Comparison of ENCODE assay signal across 17 cellular contexts in genomic region chr17:61334673-61335072, GRCh38.
"Had no signal": no experiment of that assay in that cellular context is flagged by ENCODE, and none has a peak within 500 bp of the region (broad histone marks: within the 10 kb centered on the region; RNA-seq: fewer than 3 reads in every experiment).

No MANE protein-coding gene starts in this region.

- H3K4me1 Mint-ChIP-seq: activated naive CD8-positive, alpha-beta T cell treated with anti-CD3 and anti-CD28 coated beads for 36 hours; stimulated activated effector memory CD8-positive, alpha-beta T cell treated with anti-CD3 and anti-CD28 coated beads, Interleukin-12 subunit alpha, Interleukin-12 subunit beta, amount 100 ng/mL, for 72 hours had no signal

- H3K9me3 Mint-ChIP-seq: activated naive CD8-positive, alpha-beta T cell treated with anti-CD3 and anti-CD28 coated beads for 36 hours; activated T-helper 1 cell treated with anti-CD3 and anti-CD28 coated beads, Interleukin-12 subunit alpha, Interleukin-12 subunit beta, Interleukin-2, Interleukin-4 antibody, amounts not matched to agents 30 ng/mL and 10 ng/mL and 1 ng/mL, durations not matched to agents 14 hours and 24 hours and 36 hours; effector memory CD8-positive, alpha-beta T cell; mesothelial cell of epicardium; stimulated activated effector memory CD8-positive, alpha-beta T cell treated with anti-CD3 and anti-CD28 coated beads, Interleukin-12 subunit alpha, Interleukin-12 subunit beta, amount 100 ng/mL, for 72 hours had no signal

- H3K4me3 Mint-ChIP-seq: activated naive CD8-positive, alpha-beta T cell treated with anti-CD3 and anti-CD28 coated beads for 36 hours; activated T-helper 1 cell treated with anti-CD3 and anti-CD28 coated beads, Interleukin-12 subunit alpha, Interleukin-12 subunit beta, Interleukin-2, Interleukin-4 antibody, amounts not matched to agents 30 ng/mL and 10 ng/mL and 1 ng/mL, durations not matched to agents 14 hours and 24 hours and 36 hours; effector memory CD8-positive, alpha-beta T cell; mesothelial cell of epicardium; stimulated activated effector memory CD8-positive, alpha-beta T cell treated with anti-CD3 and anti-CD28 coated beads, Interleukin-12 subunit alpha, Interleukin-12 subunit beta, amount 100 ng/mL, for 72 hours had no signal

- DNase-seq: activated CD4-positive, alpha-beta T cell treated with anti-CD3 and anti-CD28 coated beads, Interleukin-2, amount 50 U/mL, for 4 hours; activated naive CD8-positive, alpha-beta T cell treated with anti-CD3 and anti-CD28 coated beads for 36 hours; body of pancreas; caudate nucleus; effector memory CD8-positive, alpha-beta T cell; esophagus squamous epithelium; hippocampal formation; left cardiac atrium; lower lobe of right lung; small intestine; stimulated activated CD4-positive, alpha-beta T cell treated with anti-CD3 and anti-CD28 coated beads, Interleukin-4, amount 100 ng/mL, for 24 hours; stomach had no signal

- H3K36me3 Mint-ChIP-seq: activated naive CD8-positive, alpha-beta T cell treated with anti-CD3 and anti-CD28 coated beads for 36 hours; mesothelial cell of epicardium; stimulated activated effector memory CD8-positive, alpha-beta T cell treated with anti-CD3 and anti-CD28 coated beads, Interleukin-12 subunit alpha, Interleukin-12 subunit beta, amount 100 ng/mL, for 72 hours had no signal

- H3K27ac ChIP-seq: body of pancreas, thoracic aorta had no signal

- H3K27ac Mint-ChIP-seq: activated naive CD8-positive, alpha-beta T cell treated with anti-CD3 and anti-CD28 coated beads for 36 hours; activated T-helper 1 cell treated with anti-CD3 and anti-CD28 coated beads, Interleukin-12 subunit alpha, Interleukin-12 subunit beta, Interleukin-2, Interleukin-4 antibody, amounts not matched to agents 30 ng/mL and 10 ng/mL and 1 ng/mL, durations not matched to agents 14 hours and 24 hours and 36 hours; effector memory CD8-positive, alpha-beta T cell; progenitor cell of endocrine pancreas; stimulated activated effector memory CD8-positive, alpha-beta T cell treated with anti-CD3 and anti-CD28 coated beads, Interleukin-12 subunit alpha, Interleukin-12 subunit beta, amount 100 ng/mL, for 72 hours had no signal

- H3K27me3 Mint-ChIP-seq: activated naive CD8-positive, alpha-beta T cell treated with anti-CD3 and anti-CD28 coated beads for 36 hours; effector memory CD8-positive, alpha-beta T cell had no signal

- H3K36me3 ChIP-seq: esophagus squamous epithelium, lower lobe of right lung, stomach, thoracic aorta had no signal

- ATAC-seq: body of pancreas; effector memory CD8-positive, alpha-beta T cell; left cardiac atrium; stimulated activated effector memory CD8-positive, alpha-beta T cell treated with anti-CD3 and anti-CD28 coated beads, Interleukin-12 subunit alpha, Interleukin-12 subunit beta, amount 100 ng/mL, for 72 hours had no signal

- H3K9me3 ChIP-seq: body of pancreas, esophagus squamous epithelium, lower lobe of right lung, stomach, thoracic aorta had no signal

- H3K4me3 ChIP-seq: body of pancreas, esophagus squamous epithelium, lower lobe of right lung, stomach, thoracic aorta had no signal
